In genomic region chr11:62337682-62338181, GRCh38 we compare ENCODE assay signal across 1 cellular context.
TF ChIP-seq lines count a peak whose summit lies in the region.

No MANE protein-coding gene starts in this region.

TF ChIP-seq in neural cell, 6 proteins besides CTCF, POLR2A, EP300 and RAD21 (continued from another document):
- TF ChIP-seq MXI1 (conservative IDR thresholded peaks at IDR 0.05; ENCODE audit: poor library complexity, severe bottlenecking) (peak; percentile 37), SMC3 (conservative IDR thresholded peaks at IDR 0.05; ENCODE audit: poor library complexity) (no peak)
